In genomic region chr18:6376433-6377229, GRCh38 we compare ENCODE assay signal across 28 cellular contexts. TPM values are rescaled to one million over a fixed set of nuclear protein-coding genes. Genes with fewer than 3 reads are reported as not detected.
"Had no signal": no experiment of that assay in that cellular context is flagged by ENCODE, and none has a peak within 500 bp of the region (broad histone marks: within the 10 kb centered on the region; RNA-seq: fewer than 3 reads in every experiment).

No MANE protein-coding gene starts in this region.

- H3K4me2 ChIP-seq: SK-N-SH had no signal

- H3K9ac ChIP-seq: SK-N-SH had no signal

- H3K27me3 ChIP-seq: brain microvascular endothelial cell, MG63, Peyer's patch, SJSA1 had no signal

- FAIRE-seq: TTC549 had no signal

- H3K27ac ChIP-seq: brain microvascular endothelial cell, Peyer's patch, SJSA1 had no signal

- H3K4me3 ChIP-seq: MG63, Peyer's patch, SJSA1 had no signal

- ATAC-seq: activated CD8-positive, alpha-beta T cell treated with anti-CD3 and anti-CD28 coated beads for 36 hours; activated T-cell treated with anti-CD3 and anti-CD28 coated beads, Interleukin-2, amount 50 U/mL, for 72 hours; activated T-helper 17 cell treated with anti-CD3 and anti-CD28 coated beads, Interleukin-2, amount 50 U/mL, for 72 hours had no signal

- H3K36me3 ChIP-seq: brain microvascular endothelial cell, MG63, Peyer's patch, SJSA1 had no signal

- H3K4me1 ChIP-seq: Peyer's patch had no signal

- DNase-seq: activated CD4-positive, alpha-beta T cell treated with anti-CD3 and anti-CD28 coated beads, Interleukin-2, amount 10 ng/mL, durations not matched to agents 24 days and 14 days; activated CD4-positive, alpha-beta T cell treated with anti-CD3 and anti-CD28 coated beads, Interleukin-2, amount 50 U/mL, for 4 hours; activated CD8-positive, alpha-beta T cell treated with anti-CD3 and anti-CD28 coated beads for 36 hours; activated effector memory CD4-positive, alpha-beta T cell treated with anti-CD3 and anti-CD28 coated beads, Interleukin-2, amount 50 U/mL, for 16 hours; activated naive CD4-positive, alpha-beta T cell; activated naive CD4-positive, alpha-beta T cell treated with anti-CD3 and anti-CD28 coated beads, Interleukin-2, amount 50 U/mL, for 16 hours; activated naive CD8-positive, alpha-beta T cell treated with anti-CD3 and anti-CD28 coated beads for 36 hours; activated T-cell treated with anti-CD3 and anti-CD28 coated beads, Interleukin-2, amount 50 U/mL, for 1 hour; activated T-cell treated with anti-CD3 and anti-CD28 coated beads, Interleukin-2, amount 50 U/mL, for 72 hours; amniotic stem cell; aorta; brain microvascular endothelial cell; Kasumi-1; KG1; MG63; NCI-H1048; NCI-H1436 treated with DMSO at 0.1 percent for 48 hours; NCI-H1694 treated with DMSO at 0.1 percent for 48 hours; NCI-H2029; NCI-H345; NCI-H524 treated with DMSO at 0.1 percent for 48 hours; Peyer's patch; RPMI8226; SHP77 treated with DMSO at 0.1 percent for 48 hours; SK-N-SH had no signal

- H3K9me2 ChIP-seq: SK-N-SH had no signal

- H3K9me3 ChIP-seq: MG63, Peyer's patch, SJSA1, SK-N-SH had no signal

RNA-seq across cellular contexts. Expression of gene L3MBTL4, which starts 38.1 kb away (rescaled TPM):
- total RNA-seq: activated CD8-positive, alpha-beta T cell treated with anti-CD3 and anti-CD28 coated beads for 36 hours had no signal
